Comparison of ENCODE assay signal across 7 cellular contexts in the genomic region with DNA sequence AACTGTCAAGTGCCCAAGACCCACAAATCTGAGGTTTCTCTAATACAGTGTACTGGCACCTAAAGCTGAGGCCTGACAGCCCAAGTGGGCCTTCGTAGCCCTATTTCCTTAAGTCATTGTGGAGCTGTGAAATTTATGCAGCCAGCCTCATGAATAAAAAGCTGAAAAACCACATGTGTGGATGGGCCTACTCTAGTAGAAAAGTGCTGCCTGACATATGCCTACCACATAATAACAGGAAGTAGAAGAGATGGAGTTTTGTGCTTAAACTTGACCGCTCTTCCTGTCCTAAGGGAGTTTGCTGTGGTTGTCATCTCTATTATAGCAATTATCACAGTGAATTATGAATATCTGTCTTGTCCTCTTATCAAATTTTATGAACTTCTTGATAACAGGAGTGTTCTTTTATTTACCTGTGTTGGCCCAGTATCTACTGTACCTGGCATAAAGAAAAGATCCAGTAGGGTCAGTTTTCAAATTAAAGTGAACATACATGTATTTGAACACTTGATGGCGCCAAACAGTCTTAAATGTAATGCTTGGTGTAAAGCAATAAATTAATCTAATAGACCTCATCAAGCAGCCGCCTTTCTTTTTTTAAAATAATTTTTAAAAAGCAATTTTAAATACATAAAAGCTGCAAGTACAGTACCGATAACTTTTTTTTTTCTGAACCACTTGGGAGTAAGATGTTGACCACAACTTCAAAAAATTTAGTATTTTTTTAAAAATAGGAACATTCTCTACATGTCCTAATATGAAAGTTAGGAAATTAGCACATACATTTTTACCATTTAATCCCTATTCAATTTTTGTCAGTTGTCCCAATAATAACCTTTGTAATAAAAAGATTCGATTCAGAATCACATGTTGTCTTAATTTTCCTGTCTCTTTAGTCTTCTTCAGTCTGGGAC. TPM values are rescaled to one million over a fixed set of nuclear protein-coding genes. Genes with fewer than 3 reads are reported as not detected.
DNase-seq lines count a peak whose midpoint lies in the region; ATAC-seq and TF ChIP-seq lines count a peak whose summit lies in the region.

No MANE protein-coding gene starts in this region.

- WGBS in esophagus squamous epithelium, 2 donors = 58 to 63% methylated on average over 6 of the region's 6 CpGs
- WGBS in aorta, 2 donors = 62 to 63% methylated on average over 6 of the region's 6 CpGs

- H3K9me3 ChIP-seq in Peyer's patch (no peaks in the 10 kb centered on the region), esophagus squamous epithelium (no peaks in the 10 kb centered on the region), aorta (ENCODE audit: control insufficient read depth, low read length) (no peaks in the 10 kb centered on the region)

- TF ChIP-seq CTCF in Peyer's patch (IDR thresholded peaks at IDR 0.05) = peak in 5 of 6 experiments; percentile 24 to 82 (median 71)
- peak in 5 of 6 experiments; percentile 30 to 61 (median 46) for TF ChIP-seq CTCF in esophagus squamous epithelium (IDR thresholded peaks at IDR 0.05)
- TF ChIP-seq CTCF in osteocyte (IDR thresholded peaks at IDR 0.05) = peak; percentile 70

- ATAC-seq in GM21529 (IDR thresholded peaks at IDR 0.05; ENCODE audit: unreplicated experiment) (peak; percentile 80), aorta (ENCODE audit: low FRiP score) (no peak)

- intact Hi-C loops in esophagus squamous epithelium (cut with DNase I) = no loop called here
- intact Hi-C loops in aorta (cut with DNase I) = loop anchor here in 1 of 2 donors (2.0 kb wide), 1 partner anchor 110 kb away; no protein-coding TSS in a partner anchor

- no peaks in the 10 kb centered on the region for H3K27me3 ChIP-seq in Peyer's patch
- H3K27me3 ChIP-seq in esophagus squamous epithelium = no peaks in the 10 kb centered on the region
- no peaks in the 10 kb centered on the region for H3K27me3 ChIP-seq in aorta (ENCODE audit: control insufficient read depth in 1 of 2, insufficient read depth in 2 of 2, low read length in 1 of 2)

- H3K27me3 Mint-ChIP-seq in osteocyte (ENCODE audit: unreplicated experiment) = no peaks in the 10 kb centered on the region

- H3K4me3 ChIP-seq in Peyer's patch (no peak overlapping the region), esophagus squamous epithelium (no peak overlapping the region), aorta (ENCODE audit: low read length in 2 of 2) (no peak overlapping the region)

- no peaks in the 10 kb centered on the region for H3K4me1 Mint-ChIP-seq in osteocyte (ENCODE audit: unreplicated experiment)

- no peak for TF ChIP-seq POLR2A in Peyer's patch (IDR thresholded peaks at IDR 0.05)
- TF ChIP-seq POLR2A in esophagus squamous epithelium (IDR thresholded peaks at IDR 0.05) = no peak

- H3K4me1 ChIP-seq in Peyer's patch = no peaks in the 10 kb centered on the region
- no peaks in the 10 kb centered on the region for H3K4me1 ChIP-seq in esophagus squamous epithelium
- no peaks in the 10 kb centered on the region for H3K4me1 ChIP-seq in aorta (ENCODE audit: control insufficient read depth in 1 of 2, insufficient read depth in 2 of 2, low read length in 2 of 2)

- H3K36me3 Mint-ChIP-seq in osteocyte (ENCODE audit: unreplicated experiment) = peaks cover 6% of the 10 kb centered on the region

- DNase-seq in GM03348 (ENCODE audit: low spot score) (peak; percentile 45), LHCN-M2 (ENCODE audit: low read depth) (peak; percentile 44), Peyer's patch (no peak), esophagus squamous epithelium (lab: John Stamatoyannopoulos, UW) (no peak), osteocyte (ENCODE audit: extremely low spot score, unreplicated experiment) (no peak), aorta (no peak)

- H3K36me3 ChIP-seq in Peyer's patch (peaks cover 0 to 7% (median 0%) of the 10 kb centered on the region in 3 donors), esophagus squamous epithelium (peaks cover 0 to 29% (median 0%) of the 10 kb centered on the region in 3 donors), aorta (ENCODE audit: control insufficient read depth in 1 of 2, insufficient read depth in 2 of 2, low read length in 1 of 2) (peaks cover 0 to 6% of the 10 kb centered on the region in 2 donors)

- no peak overlapping the region for H3K4me3 Mint-ChIP-seq in osteocyte (ENCODE audit: unreplicated experiment)

- no peak overlapping the region for H3K27ac Mint-ChIP-seq in osteocyte (ENCODE audit: unreplicated experiment)

- H3K9me3 Mint-ChIP-seq in osteocyte (ENCODE audit: unreplicated experiment) = no peaks in the 10 kb centered on the region

- no peak overlapping the region for H3K27ac ChIP-seq in Peyer's patch
- H3K27ac ChIP-seq in esophagus squamous epithelium = no peak overlapping the region
- H3K27ac ChIP-seq in aorta (ENCODE audit: low read depth in 1 of 2, low read length in 2 of 2) = no peak overlapping the region

RNA-seq across cellular contexts. Expression of a gene that starts 51.0 kb away (rescaled TPM):
- 67.2 and 132 TPM in 2 replicates for total RNA-seq in LHCN-M2 (2014; rRNA removed)
- 5.5 TPM for polyA plus RNA-seq in LHCN-M2 (2012)
- 10 to 100 TPM in 2 of 4 donors, 1 to 10 TPM in 2; 5.0 to 22.1 (median 8.4) TPM for total RNA-seq in Peyer's patch
- 10 to 100 TPM in 1 of 4 donors, 1 to 10 TPM in 3; 5.9 to 10.9 (median 7.2) TPM for total RNA-seq in esophagus squamous epithelium
- 23.5 and 23.7 TPM in 2 replicates for total RNA-seq in osteocyte
- total RNA-seq in aorta = 10 to 100 TPM; 15.5 to 16.9 TPM
- 10 to 100 TPM in 1 of 2 donors, 1 to 10 TPM in 1; 2.3 to 10.4 TPM for polyA plus RNA-seq in aorta

RNA-seq across cellular contexts. Expression of a gene that starts 53.3 kb away (rescaled TPM):
- not detected in 2 replicates for total RNA-seq in LHCN-M2 (2014; rRNA removed)
- polyA plus RNA-seq in LHCN-M2 (2012) = not detected
- total RNA-seq in Peyer's patch = not detected
- not detected for total RNA-seq in esophagus squamous epithelium
- not detected in 2 replicates for total RNA-seq in osteocyte
- total RNA-seq in aorta = not detected
- not detected for polyA plus RNA-seq in aorta

Comparison
In these comparisons a context has a peak if more than half of its experiments do, and no peak if none do; other contexts are left out.
1. DNase-seq: peak in GM03348 (single experiment) and LHCN-M2 (single experiment); none in Peyer's patch (0 of 3), esophagus squamous epithelium (single experiment), osteocyte (single experiment) and aorta (0 of 2).
2. Peak in every context shown above with its lines, with median percentiles within 50 percentile points of each other: CTCF ChIP-seq.